Comparison of ENCODE assay signal across 17 cellular contexts in the genomic region with DNA sequence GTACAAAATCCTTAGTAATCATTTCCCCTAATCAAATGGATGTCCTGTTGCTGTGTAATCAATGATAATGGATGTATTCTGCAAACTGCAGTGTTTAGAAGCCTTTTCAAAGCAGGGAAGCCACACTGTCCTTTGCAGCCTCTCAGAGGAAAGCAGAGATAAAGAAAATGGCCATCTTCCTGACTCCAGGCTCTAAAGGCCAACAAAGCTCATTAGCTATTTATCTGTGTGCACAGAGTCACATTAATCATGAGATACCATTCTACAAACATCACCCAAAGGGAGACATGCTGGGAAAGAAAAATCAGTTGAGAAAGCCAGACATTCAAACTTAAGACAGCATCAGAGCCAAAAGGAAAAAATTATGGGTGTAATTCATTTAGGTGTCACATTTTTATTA.
DNase-seq lines count a peak whose midpoint lies in the region; ATAC-seq and TF ChIP-seq lines count a peak whose summit lies in the region.
"Had no signal": no experiment of that assay in that cellular context is flagged by ENCODE, and none has a peak within 500 bp of the region (broad histone marks: within the 10 kb centered on the region; RNA-seq: fewer than 3 reads in every experiment).

No MANE protein-coding gene starts in this region.

- no peak overlapping the region for H3K27ac Mint-ChIP-seq in stimulated activated naive CD8-positive, alpha-beta T cell treated with anti-CD3 and anti-CD28 coated beads, Interleukin-15, amount 100 ng/mL, for 72 hours

- H3K27me3 ChIP-seq in SK-N-SH (ENCODE audit: insufficient read depth) (no peaks in the 10 kb centered on the region), endocrine pancreas (ENCODE audit: control insufficient read depth, insufficient read depth, low read length) (no peaks in the 10 kb centered on the region), smooth muscle cell (ENCODE audit: low read depth) (no peaks in the 10 kb centered on the region), heart left ventricle (no peaks in the 10 kb centered on the region)
- H3K27me3 ChIP-seq: BE2C, SJCRH30 had no signal

- peaks cover 0 to 5% of the 10 kb centered on the region in 2 donors for H3K9me3 Mint-ChIP-seq in stimulated activated naive CD8-positive, alpha-beta T cell treated with anti-CD3 and anti-CD28 coated beads, Interleukin-15, amount 100 ng/mL, for 72 hours

- H3K9ac ChIP-seq in SK-N-SH (no peak overlapping the region), endocrine pancreas (ENCODE audit: control insufficient read depth, insufficient read depth, low read length) (no peak overlapping the region), smooth muscle cell (ENCODE audit: low read depth) (no peak overlapping the region)
- H3K9ac ChIP-seq: KMS-11 had no signal

- no peak overlapping the region for H3K4me3 Mint-ChIP-seq in stimulated activated naive CD8-positive, alpha-beta T cell treated with anti-CD3 and anti-CD28 coated beads, Interleukin-15, amount 100 ng/mL, for 72 hours

- no peak for TF ChIP-seq POLR2A in heart left ventricle (IDR thresholded peaks at IDR 0.05)

- no peaks in the 10 kb centered on the region for H3K36me3 ChIP-seq in SK-N-SH (replicated peaks in 1 of 2; ENCODE audit: control insufficient read depth in 1 of 2, insufficient read depth in 2 of 2, low read length in 1 of 2)
- no peaks in the 10 kb centered on the region for H3K36me3 ChIP-seq in endocrine pancreas (ENCODE audit: control insufficient read depth, insufficient read depth, low read length)
- H3K36me3 ChIP-seq in mesodermal cell (ENCODE audit: control insufficient read depth, insufficient read depth, low read length), result no peaks in the 10 kb centered on the region
- H3K36me3 ChIP-seq in smooth muscle cell (ENCODE audit: low read depth), result no peaks in the 10 kb centered on the region
- no peaks in the 10 kb centered on the region for H3K36me3 ChIP-seq in heart left ventricle
- H3K36me3 ChIP-seq: BE2C, SJCRH30 had no signal

- no peaks in the 10 kb centered on the region for H3K27me3 Mint-ChIP-seq in stimulated activated naive CD8-positive, alpha-beta T cell treated with anti-CD3 and anti-CD28 coated beads, Interleukin-15, amount 100 ng/mL, for 72 hours

- TF ChIP-seq RAD21 in SK-N-SH (IDR thresholded peaks at IDR 0.05; ENCODE audit: low read length), result peak; percentile 21; the same call in 1 of the 2 replicates

- no peak overlapping the region for H3K4me3 ChIP-seq in SK-N-SH (ENCODE audit: low read depth in 2 of 2, low read length in 1 of 2)
- peak overlapping the region; percentile 59 for H3K4me3 ChIP-seq in endocrine pancreas (ENCODE audit: control insufficient read depth, insufficient read depth, low read length)
- H3K4me3 ChIP-seq in mesodermal cell (ENCODE audit: extremely low read depth, insufficient read depth, low read length, poor library complexity, severe bottlenecking), result no peak overlapping the region
- no peak overlapping the region for H3K4me3 ChIP-seq in smooth muscle cell
- no peak overlapping the region for H3K4me3 ChIP-seq in heart left ventricle
- H3K4me3 ChIP-seq: GM12878, SJCRH30 had no signal

- H3K4me1 ChIP-seq in SK-N-SH (ENCODE audit: control insufficient read depth in 1 of 2, insufficient read depth in 2 of 2, low read depth in 1 of 2, low read length in 1 of 2) (peaks cover 0 to 7% of the 10 kb centered on the region in 2 experiments; a peak in 2 of 4 replicates), endocrine pancreas (ENCODE audit: control insufficient read depth, insufficient read depth, low read length) (peaks cover 14% of the 10 kb centered on the region), mesodermal cell (ENCODE audit: control insufficient read depth, insufficient read depth, low read length, poor library complexity, severe bottlenecking) (no peaks in the 10 kb centered on the region), smooth muscle cell (ENCODE audit: low read depth) (peaks cover 22% of the 10 kb centered on the region), heart left ventricle (no peaks in the 10 kb centered on the region)
- H3K4me1 ChIP-seq: BE2C, SJCRH30 had no signal

- ATAC-seq in SK-N-SH treated with all-trans-retinoic acid at 6 μM for 48 hours, result no peak; the same call in 2 of the 3 replicates
- no peak for ATAC-seq in heart left ventricle
- no peak for ATAC-seq in stimulated activated naive CD8-positive, alpha-beta T cell treated with anti-CD3 and anti-CD28 coated beads, Interleukin-15, amount 100 ng/mL, for 72 hours
- ATAC-seq: GM12878 had no signal

- H3F3A ChIP-seq in SK-N-SH (replicated peaks; ENCODE audit: insufficient read depth), result no peaks in the 10 kb centered on the region
- H3F3A ChIP-seq in smooth muscle cell (ENCODE audit: low read depth), result no peaks in the 10 kb centered on the region

- H3K27ac ChIP-seq in SK-N-SH (ENCODE audit: low read depth in 2 of 2, low read length in 1 of 2), result peak overlapping the region in 1 of 2 experiments; percentile 81; a peak in 2 of 4 replicates
- peak overlapping the region; percentile 74 for H3K27ac ChIP-seq in mesodermal cell (ENCODE audit: low read depth, low read length, severe bottlenecking)
- H3K27ac ChIP-seq in smooth muscle cell (ENCODE audit: low read depth), result peak overlapping the region; percentile 77
- no peak overlapping the region for H3K27ac ChIP-seq in heart left ventricle
- H3K27ac ChIP-seq: KMS-11, SJCRH30 had no signal

- H3K79me2 ChIP-seq in SK-N-SH (ENCODE audit: insufficient read depth), result no peaks in the 10 kb centered on the region
- no peaks in the 10 kb centered on the region for H3K79me2 ChIP-seq in smooth muscle cell (ENCODE audit: low read depth)

- no peaks in the 10 kb centered on the region for H3K9me3 ChIP-seq in SK-N-SH
- H3K9me3 ChIP-seq in endocrine pancreas (ENCODE audit: control insufficient read depth, low read length), result no peaks in the 10 kb centered on the region
- no peaks in the 10 kb centered on the region for H3K9me3 ChIP-seq in mesodermal cell (ENCODE audit: control insufficient read depth, low read length)
- no peaks in the 10 kb centered on the region for H3K9me3 ChIP-seq in smooth muscle cell (replicated peaks; ENCODE audit: low read depth)
- H3K9me3 ChIP-seq in heart left ventricle, result peaks cover 0 to 5% (median 0%) of the 10 kb centered on the region in 12 donors
- H3K9me3 ChIP-seq: BE2C, SJCRH30 had no signal

- POLR2A ChIA-PET in SK-N-SH (lab: Yijun Ruan, JAX), result no interaction called here

- H2AFZ ChIP-seq in SK-N-SH (ENCODE audit: low read depth), result no peak overlapping the region
- peak overlapping the region; percentile 69 for H2AFZ ChIP-seq in smooth muscle cell (ENCODE audit: low read depth)

- H3K4me1 Mint-ChIP-seq in stimulated activated naive CD8-positive, alpha-beta T cell treated with anti-CD3 and anti-CD28 coated beads, Interleukin-15, amount 100 ng/mL, for 72 hours, result no peaks in the 10 kb centered on the region

- H3K4me2 ChIP-seq in SK-N-SH (no peak overlapping the region), smooth muscle cell (peak overlapping the region; percentile 56)
- H3K4me2 ChIP-seq: KMS-11 had no signal

- DNase-seq in SK-N-SH, result peak; percentile 44
- DNase-seq in smooth muscle cell (lab: John Stamatoyannopoulos, UW; ENCODE audit: unreplicated experiment), result no peak
- no peak for DNase-seq in heart left ventricle
- DNase-seq in DMS79 treated with DMSO at 0.1 percent for 48 hours (lab: John Stamatoyannopoulos, UW), result no peak
- no peak for DNase-seq in stimulated activated naive CD8-positive, alpha-beta T cell treated with anti-CD3 and anti-CD28 coated beads, Interleukin-15, amount 100 ng/mL, for 72 hours
- DNase-seq: BE2C, DMS79, IMR-90, NCI-H1105 treated with DMSO at 0.1 percent for 48 hours, NCI-H1694 treated with DMSO at 0.1 percent for 48 hours, NCI-H69, SJCRH30 had no signal

- H4K20me1 ChIP-seq in SK-N-SH (ENCODE audit: insufficient read depth) (no peaks in the 10 kb centered on the region), smooth muscle cell (ENCODE audit: low read depth) (no peaks in the 10 kb centered on the region)

- CTCF ChIA-PET in SK-N-SH (lab: Yijun Ruan, JAX), result interaction anchor here (0.7 kb wide), 1 partner anchor 246 kb away, joined by 3 read pairs; no protein-coding TSS in a partner anchor

- H3K9me2 ChIP-seq in SK-N-SH, result no peaks in the 10 kb centered on the region

- peak in 1 of 2 experiments; percentile 85; a peak in 2 of 4 replicates for TF ChIP-seq EP300 in SK-N-SH (IDR thresholded peaks at IDR 0.05; ENCODE audit: borderline replicate concordance in 1 of 2, low read depth in 1 of 2, low read length in 1 of 2)

- TF ChIP-seq CTCF in SK-N-SH (IDR thresholded peaks at IDR 0.05) (no peak), smooth muscle cell (IDR thresholded peaks at IDR 0.05; ENCODE audit: borderline replicate concordance, insufficient read depth, poor library complexity, severe bottlenecking) (no peak), heart left ventricle (IDR thresholded peaks at IDR 0.05) (no peak)

- intact Hi-C loops in heart left ventricle (cut with DNase I), result no loop called here

TF ChIP-seq in SK-N-SH, 30 proteins besides CTCF, POLR2A, EP300 and RAD21:
- TF ChIP-seq FOXJ3 (CRISPR knock-in tag; IDR thresholded peaks at IDR 0.05), result peak; percentile 83
- 0 out of 2 replicates have a peak, but pooled peaks have one; percentile 33 for TF ChIP-seq TEAD4 (IDR thresholded peaks at IDR 0.05; ENCODE audit: borderline replicate concordance, insufficient read depth)
- no peak for TF ChIP-seq RFX5 (IDR thresholded peaks at IDR 0.05; ENCODE audit: low read length)
- TF ChIP-seq GATA2 (CRISPR knock-in tag; IDR thresholded peaks at IDR 0.05), result peak; percentile 90

TF ChIP-seq in SK-N-SH treated with all-trans-retinoic acid at 6 μM for 48 hours, 23 proteins besides CTCF, POLR2A, EP300 and RAD21 (continues in another document):
- TF ChIP-seq ARNTL (CRISPR knock-in tag; IDR thresholded peaks at IDR 0.05; ENCODE audit: borderline replicate concordance, low read depth) (no peak), ISL1 (CRISPR knock-in tag; IDR thresholded peaks at IDR 0.05) (no peak), ESRRG (CRISPR knock-in tag; IDR thresholded peaks at IDR 0.05) (no peak), TOX (CRISPR knock-in tag; IDR thresholded peaks at IDR 0.05; ENCODE audit: borderline replicate concordance) (no peak), SNAI2 (CRISPR knock-in tag; IDR thresholded peaks at IDR 0.05) (no peak), ZNF8 (CRISPR knock-in tag; IDR thresholded peaks at IDR 0.05) (no peak), ZC3H10 (CRISPR knock-in tag; IDR thresholded peaks at IDR 0.05) (no peak), BACH2 (CRISPR knock-in tag; IDR thresholded peaks at IDR 0.05; ENCODE audit: borderline replicate concordance) (no peak)
- TF ChIP-seq, protein P1, sequence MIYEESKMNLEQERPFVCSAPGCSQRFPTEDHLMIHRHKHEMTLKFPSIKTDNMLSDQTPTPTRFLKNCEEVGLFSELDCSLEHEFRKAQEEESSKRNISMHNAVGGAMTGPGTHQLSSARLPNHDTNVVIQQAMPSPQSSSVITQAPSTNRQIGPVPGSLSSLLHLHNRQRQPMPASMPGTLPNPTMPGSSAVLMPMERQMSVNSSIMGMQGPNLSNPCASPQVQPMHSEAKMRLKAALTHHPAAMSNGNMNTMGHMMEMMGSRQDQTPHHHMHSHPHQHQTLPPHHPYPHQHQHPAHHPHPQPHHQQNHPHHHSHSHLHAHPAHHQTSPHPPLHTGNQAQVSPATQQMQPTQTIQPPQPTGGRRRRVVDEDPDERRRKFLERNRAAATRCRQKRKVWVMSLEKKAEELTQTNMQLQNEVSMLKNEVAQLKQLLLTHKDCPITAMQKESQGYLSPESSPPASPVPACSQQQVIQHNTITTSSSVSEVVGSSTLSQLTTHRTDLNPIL (CRISPR knock-in tag; IDR thresholded peaks at IDR 0.05; ENCODE audit: low read depth), result no peak

Comparison
In these comparisons a context has a peak if more than half of its experiments do, and no peak if none do; other contexts are left out.
1. H3K27ac ChIP-seq: peak in mesodermal cell (single experiment) and smooth muscle cell (single experiment); none in heart left ventricle (0 of 12).